26 cellular contexts compared by ENCODE assay signal in the genomic region with DNA sequence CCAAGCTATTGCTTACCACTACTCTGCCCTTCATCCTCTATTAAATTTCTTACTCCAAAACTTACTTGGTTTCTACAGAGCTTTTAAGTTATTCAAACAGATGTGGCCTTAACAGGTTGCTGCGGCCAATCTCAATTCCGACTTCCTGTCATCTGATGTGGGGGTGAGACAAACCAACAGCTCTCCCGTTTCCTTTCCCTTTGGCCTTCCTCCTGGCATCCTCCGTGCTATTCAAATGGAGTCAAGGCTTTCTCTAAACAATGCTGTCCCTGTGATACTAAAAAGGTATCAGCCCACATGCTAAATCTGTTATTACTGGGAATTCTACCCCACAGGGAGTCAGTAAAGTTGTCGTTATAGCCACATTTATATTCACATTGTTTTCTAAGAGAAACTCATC. TPM values are rescaled to one million over a fixed set of nuclear protein-coding genes. Genes with fewer than 3 reads are reported as not detected.
DNase-seq lines count a peak whose midpoint lies in the region; ATAC-seq, FAIRE-seq and TF ChIP-seq lines count a peak whose summit lies in the region.
"Had no signal": no experiment of that assay in that cellular context is flagged by ENCODE, and none has a peak within 500 bp of the region (broad histone marks: within the 10 kb centered on the region; RNA-seq: fewer than 3 reads in every experiment).

No MANE protein-coding gene starts in this region.

- intact Hi-C loops in K562 (cut with micrococcal nuclease) (no loop called here), psoas muscle (cut with DNase I) (no loop called here)

- no peak for TF ChIP-seq POLR2A in K562 (conservative IDR thresholded peaks at IDR 0.05)
- no peak for TF ChIP-seq POLR2A in gastroesophageal sphincter (IDR thresholded peaks at IDR 0.05)

- FAIRE-seq in K562 (lab: Jason Lieb, UNC): no peak
- FAIRE-seq: H54, pancreas, RCC 7860 had no signal

- H3K9me3 ChIP-seq in HUES64 (ENCODE audit: insufficient read depth, low read depth, low read length) (no peaks in the 10 kb centered on the region), K562 (replicated peaks; ENCODE audit: control insufficient read depth, insufficient read depth, low read depth, low read length) (no peaks in the 10 kb centered on the region), gastroesophageal sphincter (no peaks in the 10 kb centered on the region), psoas muscle (no peaks in the 10 kb centered on the region)
- H3K9me3 ChIP-seq: ascending aorta, pancreas, transverse colon had no signal

- ATAC-seq in K562 (no peak), gastroesophageal sphincter (no peak), psoas muscle (no peak), HG02763 (IDR thresholded peaks at IDR 0.05; ENCODE audit: unreplicated experiment) (no peak), HG03159 (IDR thresholded peaks at IDR 0.05; ENCODE audit: unreplicated experiment) (no peak)
- ATAC-seq: activated CD8-positive, alpha-beta T cell treated with anti-CD3 and anti-CD28 coated beads, Interleukin-2, amount 10 ng/mL, durations not matched to agents 7 days and 5 days; CD8-positive, alpha-beta T cell; pancreas had no signal

- H3K4me1 ChIP-seq in HUES64 (ENCODE audit: insufficient read depth, low read length): peaks cover 25% of the 10 kb centered on the region
- H3K4me1 ChIP-seq in K562 (replicated peaks in 1 of 2; ENCODE audit: control insufficient read depth in 2 of 2, insufficient read depth in 2 of 2, low read length in 2 of 2): peaks cover 9 to 35% of the 10 kb centered on the region in 2 experiments
- H3K4me1 ChIP-seq in gastroesophageal sphincter: peaks cover 0 to 8% (median 0%) of the 10 kb centered on the region in 3 donors
- H3K4me1 ChIP-seq in psoas muscle: peaks cover 6% of the 10 kb centered on the region
- H3K4me1 ChIP-seq: ascending aorta, pancreas, transverse colon had no signal

- peaks cover 45% of the 10 kb centered on the region for H3K79me2 ChIP-seq in K562 (ENCODE audit: control insufficient read depth, insufficient read depth, low read length)

- 45% methylated on average over 5 of the region's 5 CpGs for WGBS in HUES64
- WGBS in K562 (ENCODE audit: insufficient coverage, low coverage, missing lambda C conversion rate): 58% methylated on average over 5 of the region's 5 CpGs
- WGBS in gastroesophageal sphincter (ENCODE audit: low coverage in 1 of 2), 2 donors: 40 to 50% methylated on average over 4 to 5 of the region's 5 CpGs
- WGBS in psoas muscle, 3 donors: 56 to 58% (median 56%) methylated on average over 5 of the region's 5 CpGs

- no peak overlapping the region for H3K4me3 ChIP-seq in HUES64 (ENCODE audit: low read length)
- no peak overlapping the region for H3K4me3 ChIP-seq in K562
- no peak overlapping the region for H3K4me3 ChIP-seq in gastroesophageal sphincter
- no peak overlapping the region for H3K4me3 ChIP-seq in psoas muscle
- H3K4me3 ChIP-seq: ascending aorta, pancreas, transverse colon had no signal

- BruUV-seq in K562 (replicated peaks; lab: Mats Ljungman, UMichigan): no TSS peak

- TF ChIP-seq CTCF in K562 (IDR thresholded peaks at IDR 0.05 in 2 of 3, conservative IDR thresholded peaks at IDR 0.05 in 1 of 3; ENCODE audit: insufficient read depth in 2 of 3, low read depth in 1 of 3, low read length in 3 of 3): no peak
- no peak for TF ChIP-seq CTCF in gastroesophageal sphincter (IDR thresholded peaks at IDR 0.05)
- no peak for TF ChIP-seq CTCF in psoas muscle (IDR thresholded peaks at IDR 0.05)

- H3K9ac ChIP-seq in HUES64 (ENCODE audit: low read depth, low read length): no peak overlapping the region
- H3K9ac ChIP-seq in K562 (ENCODE audit: insufficient read depth in 1 of 2, low read depth in 2 of 2, low read length in 2 of 2): no peak overlapping the region

- no peak for DNase-seq in K562 (ENCODE audit: extremely low read depth in 1 of 4, low spot score in 3 of 4)
- DNase-seq in psoas muscle: no peak
- no peak for DNase-seq in GOT3 (lab: John Stamatoyannopoulos, UW)
- DNase-seq: activated CD4-positive, CD25-positive, alpha-beta regulatory T cell; activated CD8-positive, alpha-beta T cell treated with anti-CD3 and anti-CD28 coated beads, Interleukin-2, amount 10 ng/mL, durations not matched to agents 7 days and 5 days; activated naive CD4-positive, alpha-beta T cell treated with anti-CD3 and anti-CD28 coated beads, Interleukin-2, amount 50 U/mL, for 16 hours; activated T-cell treated with anti-CD3 and anti-CD28 coated beads, Interleukin-2, amount 50 U/mL, for 48 hours; CD8-positive, alpha-beta T cell; DMS79 treated with DMSO at 0.1 percent for 48 hours; kidney glomerular epithelial cell; NCI-H1048; NCI-H1930; NCI-H446; NK-92 treated with Interleukin-12 subunit alpha and Interleukin-12 subunit beta, amount 100 ng/mL, for 24 hours; pancreas; stimulated activated CD4-positive, alpha-beta T cell treated with anti-CD3 and anti-CD28 coated beads, Interleukin-2, amount 100 ng/mL, for 24 hours; stimulated activated naive CD4-positive, alpha-beta T cell treated with Interleukin-2 at 50 U/mL for 16 hours; T-helper 9 cell; transverse colon had no signal

- H3K4me2 ChIP-seq in K562 (ENCODE audit: insufficient read depth, low read length): no peak overlapping the region

- no peaks in the 10 kb centered on the region for H4K20me1 ChIP-seq in K562 (replicated peaks; ENCODE audit: control insufficient read depth, insufficient read depth, low read length)

- H3K27me3 ChIP-seq in HUES64 (ENCODE audit: insufficient read depth, low read length): no peaks in the 10 kb centered on the region
- H3K27me3 ChIP-seq in K562 (ENCODE audit: control insufficient read depth in 2 of 2, insufficient read depth in 2 of 2, low read length in 2 of 2): no peaks in the 10 kb centered on the region
- H3K27me3 ChIP-seq in gastroesophageal sphincter: no peaks in the 10 kb centered on the region
- no peaks in the 10 kb centered on the region for H3K27me3 ChIP-seq in psoas muscle (ENCODE audit: insufficient read depth in 3 of 3, low read length in 2 of 3)
- H3K27me3 ChIP-seq: ascending aorta, pancreas, transverse colon had no signal

- TF ChIP-seq EP300 in K562 (IDR thresholded peaks at IDR 0.05; ENCODE audit: low read length) (no peak), gastroesophageal sphincter (IDR thresholded peaks at IDR 0.05) (no peak)

- H3K27ac ChIP-seq in HUES64 (ENCODE audit: low read depth, low read length) (0 out of 2 replicates have a peak overlapping the region, but pooled peaks have one; percentile 22), K562 (ENCODE audit: extremely low read depth, low read depth, low read length) (no peak overlapping the region), gastroesophageal sphincter (peak overlapping the region in 3 of 4 donors; percentile 6 to 47 (median 41)), psoas muscle (peak overlapping the region; percentile 38)
- H3K27ac ChIP-seq: ascending aorta, pancreas, transverse colon had no signal

- in situ Hi-C loops in K562 (cut with MboI): no loop called here

- no peak overlapping the region for H2AFZ ChIP-seq in K562 (ENCODE audit: low read depth, low read length)

- H3K36me3 ChIP-seq in HUES64 (ENCODE audit: insufficient read depth, low read length) (peaks cover 51% of the 10 kb centered on the region), K562 (ENCODE audit: control insufficient read depth, insufficient read depth, low read length) (peaks cover 76% of the 10 kb centered on the region), gastroesophageal sphincter (peaks cover 0 to 90% of the 10 kb centered on the region in 2 donors), psoas muscle (ENCODE audit: insufficient read depth in 1 of 2, low read depth in 1 of 2) (peaks cover 8 to 82% of the 10 kb centered on the region in 2 donors)

- POLR2A ChIA-PET in K562 (lab: Yijun Ruan, JAX): interaction anchor here (1.4 kb wide), 1 partner anchor 11 kb away, joined by 6 read pairs; the partner anchor contains the start of genes MRRF and RBM18

- no peaks in the 10 kb centered on the region for H3K9me1 ChIP-seq in K562 (ENCODE audit: control insufficient read depth, insufficient read depth, low read length)

- TF ChIP-seq RAD21 in K562 (CRISPR knock-in tag; conservative IDR thresholded peaks at IDR 0.05 in 1 of 2, IDR thresholded peaks at IDR 0.05 in 1 of 2): no peak

- CTCF ChIA-PET in K562 (lab: Yijun Ruan, JAX; ENCODE audit: low intra/inter-chr PET ratio): no interaction called here

RNA-seq across cellular contexts. Expression of gene RBM18, which starts 11.8 kb away (rescaled TPM):
- 15.5 TPM for polyA plus RNA-seq in HUES64 (2013, experiment 1 of 2)
- polyA plus RNA-seq in HUES64 (2013, experiment 2 of 2): 19.0 TPM
- total RNA-seq in K562 (2011; cell fraction: chromatin; rRNA removed; ENCODE audit: low replicate concordance): 4.5 and 12.6 TPM in 2 replicates
- total RNA-seq in K562 (2011; cell fraction: nucleolus; rRNA removed): 3.5 and 3.7 TPM in 2 replicates
- total RNA-seq in K562 (2011; cell fraction: nucleoplasm; rRNA removed): 5.8 and 9.0 TPM in 2 replicates
- total RNA-seq in K562 (2014; rRNA removed) (7.4 and 7.9 TPM in 2 replicates), K562 (2014; rRNA removed; fragmentation: Illumina TruSeq; extraction: Trizol) (24.5 and 25.2 TPM in 2 replicates), K562 (2015; rRNA removed; fragmentation: Illumina TruSeq; extraction: Trizol) (14.6 and 16.3 TPM in 2 replicates), K562 (2021) (34.0 and 36.4 TPM in 2 replicates), gastroesophageal sphincter (10 to 100 TPM; 11.0 to 21.5 (median 18.1) TPM), psoas muscle (10 to 100 TPM; 33.7 to 41.7 (median 37.7) TPM)
- polyA plus RNA-seq in K562 (2011; rRNA removed) (46.5 and 61.7 TPM in 2 replicates), K562 (2014; fragmentation: Illumina TruSeq; extraction: Trizol) (39.6 and 41.8 TPM in 2 replicates), K562 (2014; fragmentation: Nextera tagmentation; extraction: Ambion mirVana) (10 to 100 TPM; 84.1 to 86.3 TPM), K562 (2014; rRNA removed) (20.0 and 26.5 TPM in 2 replicates), psoas muscle (10 to 100 TPM; 16.8 to 27.1 (median 22.3) TPM)
- 8.2 and 10.9 TPM in 2 replicates for polyA plus RNA-seq in K562 (2011; cell fraction: cytosol; rRNA removed)
- polyA plus RNA-seq in K562 (2011; cell fraction: nucleus; rRNA removed): 6.1 and 11.3 TPM in 2 replicates
- 22.9 and 29.0 TPM in 2 replicates for polyA plus RNA-seq in K562 (2012)
- polyA minus RNA-seq in K562 (2011; rRNA and poly(A)+ RNA removed): 29.0 and 32.7 TPM in 2 replicates
- 6.8 and 12.9 TPM in 2 replicates for polyA minus RNA-seq in K562 (2011; cell fraction: cytosol; rRNA and poly(A)+ RNA removed)
- polyA minus RNA-seq in K562 (2011; cell fraction: nucleus; rRNA and poly(A)+ RNA removed): 2.4 and 4.9 TPM in 2 replicates

RNA-seq across cellular contexts. Expression of gene MRRF, which starts 11.9 kb away (rescaled TPM):
- 33.9 TPM for polyA plus RNA-seq in HUES64 (2013, experiment 1 of 2)
- 32.8 TPM for polyA plus RNA-seq in HUES64 (2013, experiment 2 of 2)
- 118 and 197 TPM in 2 replicates for total RNA-seq in K562 (2011; cell fraction: chromatin; rRNA removed; ENCODE audit: low replicate concordance)
- total RNA-seq in K562 (2011; cell fraction: nucleolus; rRNA removed): 66.7 and 74.3 TPM in 2 replicates
- total RNA-seq in K562 (2011; cell fraction: nucleoplasm; rRNA removed): 91.3 and 97.5 TPM in 2 replicates
- total RNA-seq in K562 (2014; rRNA removed): 53.6 and 57.9 TPM in 2 replicates
- total RNA-seq in K562 (2014; rRNA removed; fragmentation: Illumina TruSeq; extraction: Trizol): 81.2 and 89.5 TPM in 2 replicates
- total RNA-seq in K562 (2015; rRNA removed; fragmentation: Illumina TruSeq; extraction: Trizol): 65.7 and 70.8 TPM in 2 replicates
- 49.0 and 55.0 TPM in 2 replicates for total RNA-seq in K562 (2021)
- polyA plus RNA-seq in K562 (2011; rRNA removed): 101 and 105 TPM in 2 replicates
- polyA plus RNA-seq in K562 (2011; cell fraction: cytosol; rRNA removed): 32.0 and 54.7 TPM in 2 replicates
- 155 and 246 TPM in 2 replicates for polyA plus RNA-seq in K562 (2011; cell fraction: nucleus; rRNA removed)
- polyA plus RNA-seq in K562 (2012): 45.7 and 52.4 TPM in 2 replicates
- 81.3 and 93.1 TPM in 2 replicates for polyA plus RNA-seq in K562 (2014; fragmentation: Illumina TruSeq; extraction: Trizol)
- 10 to 100 TPM; 78.6 to 95.1 TPM for polyA plus RNA-seq in K562 (2014; fragmentation: Nextera tagmentation; extraction: Ambion mirVana)
- 80.2 and 86.8 TPM in 2 replicates for polyA plus RNA-seq in K562 (2014; rRNA removed)
- 103 and 108 TPM in 2 replicates for polyA minus RNA-seq in K562 (2011; rRNA and poly(A)+ RNA removed)
- 34.3 and 46.7 TPM in 2 replicates for polyA minus RNA-seq in K562 (2011; cell fraction: cytosol; rRNA and poly(A)+ RNA removed)
- 56.1 and 91.1 TPM in 2 replicates for polyA minus RNA-seq in K562 (2011; cell fraction: nucleus; rRNA and poly(A)+ RNA removed)
- total RNA-seq in gastroesophageal sphincter: 10 to 100 TPM; 24.1 to 38.0 (median 29.7) TPM
- total RNA-seq in psoas muscle: 10 to 100 TPM; 23.5 to 50.9 (median 39.0) TPM
- 10 to 100 TPM; 42.6 to 61.4 (median 42.8) TPM for polyA plus RNA-seq in psoas muscle

RNA-seq across cellular contexts. Expression of gene LHX6, which starts 24.0 kb away (rescaled TPM):
- polyA plus RNA-seq in HUES64 (2013, experiment 1 of 2): 1.4 TPM
- polyA plus RNA-seq in HUES64 (2013, experiment 2 of 2): 0.82 TPM
- 9.0 and 14.1 TPM in 2 replicates for total RNA-seq in K562 (2011; cell fraction: chromatin; rRNA removed; ENCODE audit: low replicate concordance)
- 10.5 and 14.0 TPM in 2 replicates for total RNA-seq in K562 (2011; cell fraction: nucleolus; rRNA removed)
- total RNA-seq in K562 (2011; cell fraction: nucleoplasm; rRNA removed): 10.1 and 17.3 TPM in 2 replicates
- 16.3 and 23.8 TPM in 2 replicates for total RNA-seq in K562 (2014; rRNA removed)
- 5.1 and 5.4 TPM in 2 replicates for total RNA-seq in K562 (2014; rRNA removed; fragmentation: Illumina TruSeq; extraction: Trizol)
- total RNA-seq in K562 (2015; rRNA removed; fragmentation: Illumina TruSeq; extraction: Trizol): 7.1 and 8.3 TPM in 2 replicates
- 13.4 and 14.0 TPM in 2 replicates for total RNA-seq in K562 (2021)
- 7.9 and 9.4 TPM in 2 replicates for polyA plus RNA-seq in K562 (2011; rRNA removed)
- polyA plus RNA-seq in K562 (2011; cell fraction: cytosol; rRNA removed): 7.8 and 18.0 TPM in 2 replicates
- 10.5 and 16.5 TPM in 2 replicates for polyA plus RNA-seq in K562 (2011; cell fraction: nucleus; rRNA removed)
- 5.0 and 9.0 TPM in 2 replicates for polyA plus RNA-seq in K562 (2012)
- polyA plus RNA-seq in K562 (2014; fragmentation: Illumina TruSeq; extraction: Trizol): 9.5 and 14.8 TPM in 2 replicates
- 1 to 10 TPM; 2.8 to 3.4 TPM for polyA plus RNA-seq in K562 (2014; fragmentation: Nextera tagmentation; extraction: Ambion mirVana)
- 12.0 and 20.9 TPM in 2 replicates for polyA plus RNA-seq in K562 (2014; rRNA removed)
- 5.1 and 5.6 TPM in 2 replicates for polyA minus RNA-seq in K562 (2011; rRNA and poly(A)+ RNA removed)
- polyA minus RNA-seq in K562 (2011; cell fraction: cytosol; rRNA and poly(A)+ RNA removed): 4.7 and 8.4 TPM in 2 replicates
- 5.2 and 6.5 TPM in 2 replicates for polyA minus RNA-seq in K562 (2011; cell fraction: nucleus; rRNA and poly(A)+ RNA removed)
- total RNA-seq in gastroesophageal sphincter: 10 to 100 TPM in 1 of 4 donors, 1 to 10 TPM in 3; 1.7 to 13.0 (median 4.9) TPM
- total RNA-seq in psoas muscle: 1 to 10 TPM; 1.3 to 6.0 (median 3.0) TPM
- polyA plus RNA-seq in psoas muscle: 1 to 10 TPM in 2 of 3 donors, under 1 TPM in 1; 1.00 to 2.4 (median 1.6) TPM
- total RNA-seq: activated CD8-positive, alpha-beta T cell treated with anti-CD3 and anti-CD28 coated beads, Interleukin-2, amount 10 ng/mL, durations not matched to agents 7 days and 5 days; CD8-positive, alpha-beta T cell had no signal
